8 cellular contexts compared by ENCODE assay signal in genomic region chr1:171487038-171487437, GRCh38. TPM values are rescaled to one million over a fixed set of nuclear protein-coding genes. Genes with fewer than 3 reads are reported as not detected.
DNase-seq lines count a peak whose midpoint lies in the region; ATAC-seq, FAIRE-seq and TF ChIP-seq lines count a peak whose summit lies in the region.

No MANE protein-coding gene starts in this region.

- peaks cover 35% of the 10 kb centered on the region for H3K36me3 ChIP-seq in K562 (ENCODE audit: control insufficient read depth, insufficient read depth, low read length)
- peaks cover 25% of the 10 kb centered on the region for H3K36me3 ChIP-seq in mesodermal cell (ENCODE audit: control insufficient read depth, insufficient read depth, low read length)

- no TSS peak for BruUV-seq in K562 (replicated peaks; lab: Mats Ljungman, UMichigan)

- H3K9me3 ChIP-seq in K562 (replicated peaks; ENCODE audit: control insufficient read depth, insufficient read depth, low read depth, low read length): no peaks in the 10 kb centered on the region
- H3K9me3 ChIP-seq in mesodermal cell (ENCODE audit: control insufficient read depth, low read length): no peaks in the 10 kb centered on the region

- peaks cover 46% of the 10 kb centered on the region for H3K36me3 Mint-ChIP-seq in stimulated activated naive CD8-positive, alpha-beta T cell treated with anti-CD3 and anti-CD28 coated beads, Interleukin-15, Interleukin-2, amounts not matched to agents 100 ng/mL and 50 ng/mL, for 24 hours (ENCODE audit: low read depth)

- peak overlapping the region; percentile 94 for H3K4me3 Mint-ChIP-seq in stimulated activated naive CD8-positive, alpha-beta T cell treated with anti-CD3 and anti-CD28 coated beads, Interleukin-15, Interleukin-2, amounts not matched to agents 100 ng/mL and 50 ng/mL, for 24 hours

- TF ChIP-seq POLR2A in K562 (conservative IDR thresholded peaks at IDR 0.05): no peak

- H3K27ac Mint-ChIP-seq in stimulated activated naive CD8-positive, alpha-beta T cell treated with anti-CD3 and anti-CD28 coated beads, Interleukin-15, Interleukin-2, amounts not matched to agents 100 ng/mL and 50 ng/mL, for 24 hours: peak overlapping the region; percentile 96

- CTCF ChIA-PET in K562 (lab: Yijun Ruan, JAX; ENCODE audit: low intra/inter-chr PET ratio): no interaction called here

- TF ChIP-seq CTCF in K562 (IDR thresholded peaks at IDR 0.05 in 2 of 3, conservative IDR thresholded peaks at IDR 0.05 in 1 of 3; ENCODE audit: insufficient read depth in 2 of 3, low read depth in 1 of 3, low read length in 3 of 3) (no peak), GM13977 (IDR thresholded peaks at IDR 0.05; ENCODE audit: extremely low read depth, insufficient read depth, missing control alignments) (no peak)

- no peak for TF ChIP-seq EP300 in K562 (IDR thresholded peaks at IDR 0.05; ENCODE audit: low read length)

- in situ Hi-C loops in K562 (cut with MboI) (no loop called here), GM13977 (cut with MboI; ENCODE audit: low pct_unique_long_range_greater_than_20kb, low sequenced_read_pairs, unreplicated experiment) (no loop called here)

- no peak overlapping the region for H2AFZ ChIP-seq in K562 (ENCODE audit: low read depth, low read length)

- H4K20me1 ChIP-seq in K562 (replicated peaks; ENCODE audit: control insufficient read depth, insufficient read depth, low read length): peaks cover 49% of the 10 kb centered on the region

- H3K9me1 ChIP-seq in K562 (ENCODE audit: control insufficient read depth, insufficient read depth, low read length): no peaks in the 10 kb centered on the region

- no peak for FAIRE-seq in K562 (lab: Jason Lieb, UNC)

- H3K4me2 ChIP-seq in K562 (ENCODE audit: insufficient read depth, low read length): peak overlapping the region; percentile 97

- H3K27me3 Mint-ChIP-seq in stimulated activated naive CD8-positive, alpha-beta T cell treated with anti-CD3 and anti-CD28 coated beads, Interleukin-15, Interleukin-2, amounts not matched to agents 100 ng/mL and 50 ng/mL, for 24 hours: no peaks in the 10 kb centered on the region

- H3K4me1 Mint-ChIP-seq in stimulated activated naive CD8-positive, alpha-beta T cell treated with anti-CD3 and anti-CD28 coated beads, Interleukin-15, Interleukin-2, amounts not matched to agents 100 ng/mL and 50 ng/mL, for 24 hours (ENCODE audit: low read depth): peaks cover 58% of the 10 kb centered on the region

- peak overlapping the region; percentile 91 for H3K4me3 ChIP-seq in K562
- H3K4me3 ChIP-seq in mesodermal cell (ENCODE audit: extremely low read depth, insufficient read depth, low read length, poor library complexity, severe bottlenecking): peak overlapping the region; percentile 97

- intact Hi-C loops in K562 (cut with micrococcal nuclease): loop anchor here (10.0 kb wide), 3 partner anchors 228 to 498 kb away; partner anchors contain the start of gene VAMP4

- no peaks in the 10 kb centered on the region for H3K27me3 ChIP-seq in K562 (ENCODE audit: control insufficient read depth in 2 of 2, insufficient read depth in 2 of 2, low read length in 2 of 2)

- no peak for DNase-seq in stimulated activated naive CD8-positive, alpha-beta T cell treated with anti-CD3 and anti-CD28 coated beads, Interleukin-15, Interleukin-2, amounts not matched to agents 100 U/mL and 50 U/mL, for 24 hours
- DNase-seq in K562 (ENCODE audit: extremely low read depth in 1 of 4, low spot score in 3 of 4) (no peak), DMS53 (lab: John Stamatoyannopoulos, UW) (no peak), GM13977 (ENCODE audit: low spot score) (no peak)

- POLR2A ChIA-PET in K562 (lab: Yijun Ruan, JAX): interaction anchor here (0.6 to 5.2 kb wide), 6 partner anchors 9 to 1044 kb away, joined by 3 to 34 read pairs (median 4); no protein-coding TSS in a partner anchor

- no peak for TF ChIP-seq RAD21 in K562 (CRISPR knock-in tag; conservative IDR thresholded peaks at IDR 0.05 in 1 of 2, IDR thresholded peaks at IDR 0.05 in 1 of 2)

- H3K9ac ChIP-seq in K562 (ENCODE audit: insufficient read depth in 1 of 2, low read depth in 2 of 2, low read length in 2 of 2): peak overlapping the region in 1 of 2 experiments; percentile 92; a peak in 2 of 4 replicates

- H3K4me1 ChIP-seq in K562 (replicated peaks in 1 of 2; ENCODE audit: control insufficient read depth in 2 of 2, insufficient read depth in 2 of 2, low read length in 2 of 2): peaks cover 3 to 11% of the 10 kb centered on the region in 2 experiments; a peak in 4 of 5 replicates
- H3K4me1 ChIP-seq in mesodermal cell (ENCODE audit: control insufficient read depth, insufficient read depth, low read length, poor library complexity, severe bottlenecking): no peaks in the 10 kb centered on the region

- no peaks in the 10 kb centered on the region for H3K9me3 Mint-ChIP-seq in stimulated activated naive CD8-positive, alpha-beta T cell treated with anti-CD3 and anti-CD28 coated beads, Interleukin-15, Interleukin-2, amounts not matched to agents 100 ng/mL and 50 ng/mL, for 24 hours

- H3K79me2 ChIP-seq in K562 (ENCODE audit: control insufficient read depth, insufficient read depth, low read length): peaks cover 74% of the 10 kb centered on the region

- ATAC-seq in stimulated activated naive CD8-positive, alpha-beta T cell treated with anti-CD3 and anti-CD28 coated beads, Interleukin-15, Interleukin-2, amounts not matched to agents 100 U/mL and 50 U/mL, for 24 hours: no peak
- ATAC-seq in K562: no peak
- no peak for ATAC-seq in HG02571 (IDR thresholded peaks at IDR 0.05; ENCODE audit: unreplicated experiment)
- no peak for ATAC-seq in HG03280 (IDR thresholded peaks at IDR 0.05; ENCODE audit: unreplicated experiment)

- H3K27ac ChIP-seq in K562 (ENCODE audit: extremely low read depth, low read depth, low read length) (no peak overlapping the region), mesodermal cell (ENCODE audit: low read depth, low read length, severe bottlenecking) (no peak overlapping the region)

TF ChIP-seq in K562, 482 proteins besides CTCF, POLR2A, EP300 and RAD21:
- TF ChIP-seq RBM25 (IDR thresholded peaks at IDR 0.05; ENCODE audit: low read depth, low read length, severe bottlenecking) (peak; percentile 53), ESRRA (IDR thresholded peaks at IDR 0.05; ENCODE audit: borderline replicate concordance, low read depth) (peak; percentile 59; the same call in 1 of the 2 replicates), ZNF668 (CRISPR knock-in tag; IDR thresholded peaks at IDR 0.05) (0 out of 2 replicates have a peak, but pooled peaks have one; percentile 11)
- TF ChIP-seq, protein P1, sequence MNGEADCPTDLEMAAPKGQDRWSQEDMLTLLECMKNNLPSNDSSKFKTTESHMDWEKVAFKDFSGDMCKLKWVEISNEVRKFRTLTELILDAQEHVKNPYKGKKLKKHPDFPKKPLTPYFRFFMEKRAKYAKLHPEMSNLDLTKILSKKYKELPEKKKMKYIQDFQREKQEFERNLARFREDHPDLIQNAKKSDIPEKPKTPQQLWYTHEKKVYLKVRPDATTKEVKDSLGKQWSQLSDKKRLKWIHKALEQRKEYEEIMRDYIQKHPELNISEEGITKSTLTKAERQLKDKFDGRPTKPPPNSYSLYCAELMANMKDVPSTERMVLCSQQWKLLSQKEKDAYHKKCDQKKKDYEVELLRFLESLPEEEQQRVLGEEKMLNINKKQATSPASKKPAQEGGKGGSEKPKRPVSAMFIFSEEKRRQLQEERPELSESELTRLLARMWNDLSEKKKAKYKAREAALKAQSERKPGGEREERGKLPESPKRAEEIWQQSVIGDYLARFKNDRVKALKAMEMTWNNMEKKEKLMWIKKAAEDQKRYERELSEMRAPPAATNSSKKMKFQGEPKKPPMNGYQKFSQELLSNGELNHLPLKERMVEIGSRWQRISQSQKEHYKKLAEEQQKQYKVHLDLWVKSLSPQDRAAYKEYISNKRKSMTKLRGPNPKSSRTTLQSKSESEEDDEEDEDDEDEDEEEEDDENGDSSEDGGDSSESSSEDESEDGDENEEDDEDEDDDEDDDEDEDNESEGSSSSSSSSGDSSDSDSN (IDR thresholded peaks at IDR 0.05; ENCODE audit: borderline replicate concordance in 1 of 2, low read depth in 2 of 2, low read length in 2 of 2): no peak

RNA-seq across cellular contexts. Expression of gene PRRC2C, which starts 1.7 kb away (rescaled TPM):
- 76.1 and 296 TPM in 2 replicates for total RNA-seq in K562 (2011; cell fraction: chromatin; rRNA removed; ENCODE audit: low replicate concordance)
- 45.2 and 70.9 TPM in 2 replicates for total RNA-seq in K562 (2011; cell fraction: nucleolus; rRNA removed)
- total RNA-seq in K562 (2011; cell fraction: nucleoplasm; rRNA removed): 123 and 188 TPM in 2 replicates
- 69.5 and 76.7 TPM in 2 replicates for total RNA-seq in K562 (2014; rRNA removed)
- 89.2 and 102 TPM in 2 replicates for total RNA-seq in K562 (2014; rRNA removed; fragmentation: Illumina TruSeq; extraction: Trizol)
- 105 and 107 TPM in 2 replicates for total RNA-seq in K562 (2015; rRNA removed; fragmentation: Illumina TruSeq; extraction: Trizol)
- total RNA-seq in K562 (2021): 218 and 237 TPM in 2 replicates
- polyA plus RNA-seq in K562 (2011; rRNA removed): 101 and 108 TPM in 2 replicates
- polyA plus RNA-seq in K562 (2011; cell fraction: cytosol; rRNA removed): 105 and 130 TPM in 2 replicates
- 134 and 156 TPM in 2 replicates for polyA plus RNA-seq in K562 (2011; cell fraction: nucleus; rRNA removed)
- 85.6 and 96.6 TPM in 2 replicates for polyA plus RNA-seq in K562 (2012)
- polyA plus RNA-seq in K562 (2014; fragmentation: Illumina TruSeq; extraction: Trizol): 164 and 206 TPM in 2 replicates
- polyA plus RNA-seq in K562 (2014; fragmentation: Nextera tagmentation; extraction: Ambion mirVana): 10 to 100 TPM; 61.9 to 93.0 TPM
- 108 and 114 TPM in 2 replicates for polyA plus RNA-seq in K562 (2014; rRNA removed)
- 135 and 143 TPM in 2 replicates for polyA minus RNA-seq in K562 (2011; rRNA and poly(A)+ RNA removed)
- 137 and 143 TPM in 2 replicates for polyA minus RNA-seq in K562 (2011; cell fraction: cytosol; rRNA and poly(A)+ RNA removed)
- polyA minus RNA-seq in K562 (2011; cell fraction: nucleus; rRNA and poly(A)+ RNA removed): 50.5 and 95.9 TPM in 2 replicates
- 116 TPM for polyA plus RNA-seq in mesodermal cell (2013, experiment 1 of 2)
- polyA plus RNA-seq in mesodermal cell (2013, experiment 2 of 2): 96.5 TPM
